In genomic region chrX:70172964-70173363, GRCh38 we compare ENCODE assay signal across 30 cellular contexts. TPM values are rescaled to one million over a fixed set of nuclear protein-coding genes. Genes with fewer than 3 reads are reported as not detected.
"Had no signal": no experiment of that assay in that cellular context is flagged by ENCODE, and none has a peak within 500 bp of the region (broad histone marks: within the 10 kb centered on the region; RNA-seq: fewer than 3 reads in every experiment).

No MANE protein-coding gene starts in this region.

- H3K4me3 ChIP-seq: adrenal gland, body of pancreas, breast epithelium, PC-9 had no signal

- H3K27me3 ChIP-seq: body of pancreas had no signal

- H3K9me3 ChIP-seq: adrenal gland, body of pancreas, breast epithelium had no signal

- H3K4me1 ChIP-seq: adrenal gland, body of pancreas, breast epithelium had no signal

- H3K27me3 Mint-ChIP-seq: activated CD8-positive, alpha-beta T cell treated with anti-CD3 and anti-CD28 coated beads for 36 hours had no signal

- H3K27ac ChIP-seq: adrenal gland, body of pancreas, breast epithelium, PC-9, RWPE1, WERI-Rb-1 had no signal

- DNase-seq: activated CD4-positive, alpha-beta T cell treated with anti-CD3 and anti-CD28 coated beads, Interleukin-2, amount 10 ng/mL, durations not matched to agents 24 days and 14 days; activated CD4-positive, alpha-beta T cell treated with anti-CD3 and anti-CD28 coated beads, Interleukin-2, amount 50 U/mL, for 4 hours; activated CD8-positive, alpha-beta T cell treated with anti-CD3 and anti-CD28 coated beads for 36 hours; activated gamma-delta T cell treated with Interleukin-2 at 50 U/mL for 16 hours; activated naive CD4-positive, alpha-beta T cell treated with anti-CD3 and anti-CD28 coated beads for 36 hours; activated T-cell treated with anti-CD3 and anti-CD28 coated beads, Interleukin-2, amount 50 U/mL, for 1 hour; adrenal gland; body of pancreas; NCI-H1105 treated with DMSO at 0.1 percent for 48 hours; NCI-H1694 treated with DMSO at 0.1 percent for 48 hours; NCI-H2171; NCI-H446; NCI-H510A treated with DMSO at 0.1 percent for 48 hours; NCI-H774; PC-9; SW 1271; T-helper 1 cell; T-helper 2 cell; T-helper 9 cell; WERI-Rb-1 had no signal

- H3K27ac Mint-ChIP-seq: activated CD4-positive, alpha-beta T cell treated with anti-CD3 and anti-CD28 coated beads, Interleukin-2, amount 10 ng/mL, durations not matched to agents 24 days and 14 days; activated CD8-positive, alpha-beta T cell treated with anti-CD3 and anti-CD28 coated beads for 36 hours; activated naive CD4-positive, alpha-beta T cell treated with anti-CD3 and anti-CD28 coated beads for 36 hours; activated naive CD4-positive, alpha-beta T cell treated with anti-CD3 and anti-CD28 coated beads, Interleukin-2, amount 50 U/mL, for 72 hours; activated T-helper 2 cell treated with anti-CD3 and anti-CD28 coated beads, Interferon-gamma antibody, Interleukin-2, Interleukin-4, amounts not matched to agents 10 μg/mL and 5 μg/mL and 100 μg/mL, durations not matched to agents 14 hours and 24 hours and 36 hours had no signal

- ATAC-seq: activated CD8-positive, alpha-beta T cell treated with anti-CD3 and anti-CD28 coated beads for 36 hours; activated naive CD4-positive, alpha-beta T cell treated with anti-CD3 and anti-CD28 coated beads, Interleukin-2, amount 50 U/mL, for 72 hours; body of pancreas; Right ventricle myocardium inferior had no signal

- H3K4me2 ChIP-seq: PC-9 had no signal

- H2AFZ ChIP-seq: PC-9 had no signal

- H3K36me3 ChIP-seq: adrenal gland, breast epithelium, WERI-Rb-1 had no signal

- H3K9me3 Mint-ChIP-seq: activated CD4-positive, alpha-beta T cell treated with anti-CD3 and anti-CD28 coated beads, Interleukin-2, amount 10 ng/mL, durations not matched to agents 24 days and 14 days; activated CD8-positive, alpha-beta T cell treated with anti-CD3 and anti-CD28 coated beads for 36 hours; activated naive CD4-positive, alpha-beta T cell treated with anti-CD3 and anti-CD28 coated beads for 36 hours; activated naive CD4-positive, alpha-beta T cell treated with anti-CD3 and anti-CD28 coated beads, Interleukin-2, amount 50 U/mL, for 72 hours; activated T-helper 2 cell treated with anti-CD3 and anti-CD28 coated beads, Interferon-gamma antibody, Interleukin-2, Interleukin-4, amounts not matched to agents 10 μg/mL and 5 μg/mL and 100 μg/mL, durations not matched to agents 14 hours and 24 hours and 36 hours had no signal

- H3K4me3 Mint-ChIP-seq: activated CD4-positive, alpha-beta T cell treated with anti-CD3 and anti-CD28 coated beads, Interleukin-2, amount 10 ng/mL, durations not matched to agents 24 days and 14 days; activated CD8-positive, alpha-beta T cell treated with anti-CD3 and anti-CD28 coated beads for 36 hours; activated naive CD4-positive, alpha-beta T cell treated with anti-CD3 and anti-CD28 coated beads for 36 hours had no signal

RNA-seq across cellular contexts. Expression of gene DGAT2L6, which starts 4.3 kb away (rescaled TPM):
- total RNA-seq: activated CD4-positive, alpha-beta T cell treated with anti-CD3 and anti-CD28 coated beads, Interleukin-2, amount 10 ng/mL, durations not matched to agents 24 days and 14 days; activated CD8-positive, alpha-beta memory T cell treated with anti-CD3 and anti-CD28 coated beads for 36 hours; activated CD8-positive, alpha-beta T cell treated with anti-CD3 and anti-CD28 coated beads for 36 hours; activated naive CD4-positive, alpha-beta T cell treated with anti-CD3 and anti-CD28 coated beads for 36 hours; activated naive CD4-positive, alpha-beta T cell treated with anti-CD3 and anti-CD28 coated beads, Interleukin-2, amount 50 U/mL, for 72 hours; activated T-helper 2 cell treated with anti-CD3 and anti-CD28 coated beads, Interferon-gamma antibody, Interleukin-2, Interleukin-4, amounts not matched to agents 10 μg/mL and 5 μg/mL and 100 μg/mL, durations not matched to agents 14 hours and 24 hours and 36 hours; adrenal gland; astrocyte; body of pancreas; breast epithelium; cardiac septum; MCF 10A; OCI-LY7; PC-9; Right ventricle myocardium inferior had no signal
- polyA plus RNA-seq: adrenal gland had no signal
